29 cellular contexts compared by ENCODE assay signal in the genomic region with DNA sequence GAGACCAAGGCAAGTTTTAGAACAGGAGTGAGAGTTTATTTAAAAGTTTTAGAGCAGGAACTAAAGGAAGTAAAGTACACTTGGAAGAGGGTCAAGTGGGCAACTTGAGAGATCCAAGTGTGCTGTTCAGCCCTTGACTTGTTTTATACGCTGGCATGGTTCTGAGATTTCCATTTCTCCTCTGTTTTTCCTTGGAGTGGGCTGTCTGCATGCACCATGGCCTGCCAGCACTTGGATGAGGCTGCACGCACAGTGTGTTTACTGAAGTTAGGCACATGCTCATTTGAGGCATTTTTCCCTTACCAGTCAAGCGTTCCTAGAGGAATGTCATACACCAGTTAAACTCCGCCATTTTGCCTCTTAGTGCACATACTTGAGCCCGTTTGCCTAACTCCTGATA.
"Had no signal": no experiment of that assay in that cellular context is flagged by ENCODE, and none has a peak within 500 bp of the region (broad histone marks: within the 10 kb centered on the region; RNA-seq: fewer than 3 reads in every experiment).

No MANE protein-coding gene starts in this region.

- ATAC-seq: activated CD4-positive, alpha-beta T cell treated with anti-CD3 and anti-CD28 coated beads for 36 hours; activated CD8-positive, alpha-beta T cell treated with anti-CD3 and anti-CD28 coated beads for 36 hours; activated T-cell treated with anti-CD3 and anti-CD28 coated beads, Interleukin-2, amount 50 U/mL, for 4 hours; activated T-helper 17 cell treated with anti-CD3 and anti-CD28 coated beads, Interleukin-2, amount 50 U/mL, for 72 hours; esophagus mucosa; T-helper 17 cell had no signal

- H3K4me3 ChIP-seq: coronary artery, dorsolateral prefrontal cortex had no signal

- DNase-seq: activated CD4-positive, alpha-beta T cell treated with anti-CD3 and anti-CD28 coated beads for 36 hours; activated CD4-positive, alpha-beta T cell treated with anti-CD3 and anti-CD28 coated beads, Interleukin-2, amount 50 U/mL, for 1 hour; activated CD4-positive, alpha-beta T cell treated with anti-CD3 and anti-CD28 coated beads, Interleukin-2, amount 50 U/mL, for 48 hours; activated CD4-positive, CD25-positive, alpha-beta regulatory T cell; activated CD4-positive, CD25-positive, alpha-beta regulatory T cell treated with anti-CD3 and anti-CD28 coated beads, Interleukin-2, amount 50 U/mL, for 72 hours; activated CD8-positive, alpha-beta T cell treated with anti-CD3 and anti-CD28 coated beads for 36 hours; activated effector memory CD4-positive, alpha-beta T cell treated with Interleukin-2 at 50 U/mL for 16 hours; activated gamma-delta T cell treated with Interleukin-2 at 50 U/mL for 16 hours; activated naive CD4-positive, alpha-beta T cell treated with anti-CD3 and anti-CD28 coated beads, Interleukin-2, amount 50 U/mL, for 16 hours; activated naive CD4-positive, alpha-beta T cell treated with Interleukin-2 at 50 U/mL for 16 hours; activated T-cell treated with anti-CD3 and anti-CD28 coated beads, Interleukin-2, amount 50 U/mL, for 4 hours; amniotic stem cell; anterior cingulate cortex; central memory CD4-positive, alpha-beta T cell; cerebellar nuclear complex; dorsolateral prefrontal cortex; effector memory CD4-positive, alpha-beta T cell; endodermal cell; foreskin fibroblast; head of caudate nucleus; T-helper 1 cell; T-helper 17 cell; T1000; WERI-Rb-1 had no signal

- FAIRE-seq: astrocyte, frontal cortex had no signal

- H3K27ac ChIP-seq: coronary artery, dorsolateral prefrontal cortex, WERI-Rb-1 had no signal

- H3K36me3 ChIP-seq: WERI-Rb-1 had no signal
